ENCODE assay signal across 26 cellular contexts in the genomic region with DNA sequence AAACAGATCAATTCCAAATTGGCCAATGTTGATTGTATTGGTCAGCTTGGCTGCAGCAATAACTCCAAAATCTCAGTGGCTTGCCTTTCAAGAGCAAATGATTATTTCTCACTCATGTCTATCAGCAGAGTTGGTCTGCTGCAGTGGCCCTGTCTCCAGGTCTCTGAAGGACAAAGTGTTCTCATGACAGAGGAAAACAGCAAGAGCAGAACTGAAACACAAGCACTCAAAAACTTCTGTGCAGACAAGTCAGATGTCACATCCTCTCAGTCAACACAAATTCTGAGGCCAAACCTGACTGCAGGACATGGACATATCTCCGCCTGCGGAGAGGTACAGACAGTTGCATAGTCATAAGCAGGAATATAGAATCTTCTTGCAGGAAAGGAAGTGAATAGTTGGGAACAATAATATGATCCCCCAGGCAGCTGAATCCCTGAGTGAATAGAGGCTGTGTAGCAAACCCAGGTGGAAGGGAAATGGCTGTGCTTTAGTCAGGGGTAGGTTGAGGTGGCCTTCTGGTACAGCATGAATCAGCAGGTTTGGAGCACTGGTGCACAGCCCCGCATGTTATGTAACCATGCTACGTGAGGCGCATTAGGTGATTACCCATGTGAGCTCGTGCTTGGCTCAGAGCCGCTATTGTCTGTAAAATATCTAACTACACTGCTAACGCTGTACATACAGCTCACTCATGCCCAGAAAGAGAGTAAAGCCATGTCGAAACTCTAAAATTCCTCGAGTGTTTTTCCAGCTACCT. TPM values are rescaled to one million over a fixed set of nuclear protein-coding genes. Genes with fewer than 3 reads are reported as not detected.
DNase-seq lines count a peak whose midpoint lies in the region; ATAC-seq, FAIRE-seq and TF ChIP-seq lines count a peak whose summit lies in the region.
"Had no signal": no experiment of that assay in that cellular context is flagged by ENCODE, and none has a peak within 500 bp of the region (broad histone marks: within the 10 kb centered on the region; RNA-seq: fewer than 3 reads in every experiment).

No MANE protein-coding gene starts in this region.

- peak overlapping the region; percentile 23; the same call in 1 of the 2 replicates for H2AFZ ChIP-seq in K562 (ENCODE audit: low read depth, low read length)

- CTCF ChIA-PET in K562 (lab: Yijun Ruan, JAX; ENCODE audit: low intra/inter-chr PET ratio), result no interaction called here
- CTCF ChIA-PET in A673 (lab: Charles Lee), result no interaction called here

- no peak for TF ChIP-seq EP300 in K562 (IDR thresholded peaks at IDR 0.05; ENCODE audit: low read length)

- no peaks in the 10 kb centered on the region for H3K27me3 Mint-ChIP-seq in neural crest cell (ENCODE audit: low read depth)

- no peak for FAIRE-seq in K562 (lab: Jason Lieb, UNC)
- FAIRE-seq: colon, endometrium had no signal

- 4% methylated on average over 10 of the region's 10 CpGs for WGBS in K562 (ENCODE audit: insufficient coverage, low coverage, missing lambda C conversion rate)
- WGBS in heart right ventricle, 2 donors, result 69 to 71% methylated on average over 10 of the region's 10 CpGs

- H3K4me1 Mint-ChIP-seq in neural crest cell, result peaks cover 9% of the 10 kb centered on the region

- peak overlapping the region; percentile 75 for H3K27ac Mint-ChIP-seq in neural crest cell (ENCODE audit: unreplicated experiment)

- H3K4me1 ChIP-seq in K562 (replicated peaks in 1 of 2; ENCODE audit: control insufficient read depth in 2 of 2, insufficient read depth in 2 of 2, low read length in 2 of 2) (no peaks in the 10 kb centered on the region), heart right ventricle (peaks cover 0 to 18% (median 4%) of the 10 kb centered on the region in 9 donors), tibial artery (no peaks in the 10 kb centered on the region), A673 (ENCODE audit: insufficient read depth, low read length, poor library complexity, severe bottlenecking) (peaks cover 9% of the 10 kb centered on the region)
- H3K4me1 ChIP-seq: foreskin keratinocyte had no signal

- no peak overlapping the region for H3K9ac ChIP-seq in K562 (ENCODE audit: insufficient read depth in 1 of 2, low read depth in 2 of 2, low read length in 2 of 2)

- TF ChIP-seq CTCF in K562 (IDR thresholded peaks at IDR 0.05 in 2 of 3, conservative IDR thresholded peaks at IDR 0.05 in 1 of 3; ENCODE audit: insufficient read depth in 2 of 3, low read depth in 1 of 3, low read length in 3 of 3) (no peak), heart right ventricle (IDR thresholded peaks at IDR 0.05) (no peak), neural crest cell (conservative IDR thresholded peaks at IDR 0.05) (no peak), tibial artery (IDR thresholded peaks at IDR 0.05) (no peak), A673 (conservative IDR thresholded peaks at IDR 0.05; ENCODE audit: low read depth, low read length) (no peak)

- ATAC-seq in K562 (no peak), heart right ventricle (peak in 7 of 8 donors; percentile 72 to 89 (median 75)), GM21619 (IDR thresholded peaks at IDR 0.05; ENCODE audit: unreplicated experiment) (no peak)
- ATAC-seq: foreskin keratinocyte; stimulated activated naive CD8-positive, alpha-beta T cell treated with anti-CD3 and anti-CD28 coated beads, Interleukin-15, Interleukin-2, amounts not matched to agents 100 U/mL and 50 U/mL, for 24 hours had no signal

- H3K27me3 ChIP-seq in K562 (ENCODE audit: control insufficient read depth in 2 of 2, insufficient read depth in 2 of 2, low read length in 2 of 2) (peaks cover 0 to 23% of the 10 kb centered on the region in 2 experiments; a peak in 4 of 5 replicates), heart right ventricle (no peaks in the 10 kb centered on the region), tibial artery (no peaks in the 10 kb centered on the region), A673 (replicated peaks; ENCODE audit: insufficient read depth, low read depth, low read length, poor library complexity) (no peaks in the 10 kb centered on the region)
- H3K27me3 ChIP-seq: foreskin keratinocyte had no signal

- H3K36me3 Mint-ChIP-seq in neural crest cell (ENCODE audit: low read depth), result no peaks in the 10 kb centered on the region

- no peak overlapping the region for H3K4me2 ChIP-seq in K562 (ENCODE audit: insufficient read depth, low read length)

- intact Hi-C loops in K562 (cut with micrococcal nuclease) (no loop called here), heart right ventricle (cut with DNase I) (no loop called here), tibial artery (cut with DNase I; ENCODE audit: low total_unique reads) (no loop called here), A673 (cut with micrococcal nuclease; ENCODE audit: unreplicated experiment) (no loop called here)

- H3K4me3 ChIP-seq in K562 (no peak overlapping the region), heart right ventricle (no peak overlapping the region), tibial artery (no peak overlapping the region), A673 (ENCODE audit: low read depth, low read length, poor library complexity, severe bottlenecking) (no peak overlapping the region)

- no peaks in the 10 kb centered on the region for H3K79me2 ChIP-seq in K562 (ENCODE audit: control insufficient read depth, insufficient read depth, low read length)

- no peaks in the 10 kb centered on the region for H4K20me1 ChIP-seq in K562 (replicated peaks; ENCODE audit: control insufficient read depth, insufficient read depth, low read length)

- H3K9me1 ChIP-seq in K562 (ENCODE audit: control insufficient read depth, insufficient read depth, low read length), result no peaks in the 10 kb centered on the region

- H3K36me3 ChIP-seq in K562 (ENCODE audit: control insufficient read depth, insufficient read depth, low read length) (no peaks in the 10 kb centered on the region), heart right ventricle (no peaks in the 10 kb centered on the region), tibial artery (no peaks in the 10 kb centered on the region), A673 (ENCODE audit: insufficient read depth, low read length, poor library complexity, severe bottlenecking) (no peaks in the 10 kb centered on the region)

- POLR2A ChIA-PET in K562 (lab: Yijun Ruan, JAX) (no interaction called here), A673 (lab: Charles Lee; ENCODE audit: low non-redundant PET) (interaction anchor here (0.6 kb wide), 1 partner anchor 315 kb away, joined by 4 read pairs; no protein-coding TSS in a partner anchor)

- no peak for TF ChIP-seq RAD21 in K562 (CRISPR knock-in tag; conservative IDR thresholded peaks at IDR 0.05 in 1 of 2, IDR thresholded peaks at IDR 0.05 in 1 of 2)

- TF ChIP-seq POLR2A in K562 (conservative IDR thresholded peaks at IDR 0.05), result no peak

- no peak overlapping the region for H3K27ac ChIP-seq in K562 (ENCODE audit: extremely low read depth, low read depth, low read length)
- peak overlapping the region in 7 of 10 donors; percentile 42 to 64 (median 53) for H3K27ac ChIP-seq in heart right ventricle
- no peak overlapping the region for H3K27ac ChIP-seq in tibial artery
- H3K27ac ChIP-seq in A673 (ENCODE audit: low read depth, low read length, poor library complexity, severe bottlenecking), result no peak overlapping the region
- H3K27ac ChIP-seq: C4-2B, foreskin keratinocyte had no signal

- in situ Hi-C loops in Caki2 (cut with HindIII; ENCODE audit: low pct_unique_long_range_greater_than_20kb, low sequenced_read_pairs), result no loop called here
- in situ Hi-C loops in K562 (cut with MboI), result no loop called here

- no peaks in the 10 kb centered on the region for H3K9me3 ChIP-seq in K562 (replicated peaks; ENCODE audit: control insufficient read depth, insufficient read depth, low read depth, low read length)
- no peaks in the 10 kb centered on the region for H3K9me3 ChIP-seq in heart right ventricle
- no peaks in the 10 kb centered on the region for H3K9me3 ChIP-seq in tibial artery
- H3K9me3 ChIP-seq in A673 (ENCODE audit: low read depth, low read length, poor library complexity, severe bottlenecking), result no peaks in the 10 kb centered on the region

- DNase-seq in Caki2 (ENCODE audit: low read depth) (peak; percentile 64), K562 (ENCODE audit: extremely low read depth in 1 of 4, low spot score in 3 of 4) (peak in 1 of 4 experiments; percentile 8), heart right ventricle (peak; percentile 29 to 70), neural crest cell (ENCODE audit: low read depth, low spot score) (no peak), NOMO-1 (lab: John Stamatoyannopoulos, UW; ENCODE audit: unreplicated experiment in 2 of 2) (no peak), tibial artery (no peak), A673 (ENCODE audit: low spot score) (no peak)
- DNase-seq: activated CD4-positive, alpha-beta T cell treated with anti-CD3 and anti-CD28 coated beads, Interleukin-2, amount 50 U/mL, for 4 hours; activated naive CD4-positive, alpha-beta T cell treated with Interleukin-2 at 50 U/mL for 16 hours; activated T-cell treated with anti-CD3 and anti-CD28 coated beads, Interleukin-2, amount 50 U/mL, for 1 hour; foreskin keratinocyte; H7; NCI-H1417 treated with DMSO at 0.1 percent for 48 hours; NCI-H2171 treated with DMSO at 0.1 percent for 48 hours; NCI-H69; SIG-M5; stimulated activated naive CD8-positive, alpha-beta T cell treated with anti-CD3 and anti-CD28 coated beads, Interleukin-15, Interleukin-2, amounts not matched to agents 100 U/mL and 50 U/mL, for 24 hours had no signal

- peaks cover 3% of the 10 kb centered on the region for H3K9me3 Mint-ChIP-seq in neural crest cell

- no peak overlapping the region for H3K4me3 Mint-ChIP-seq in neural crest cell

- BruUV-seq in K562 (replicated peaks; lab: Mats Ljungman, UMichigan) (no TSS peak), A673 (replicated peaks; lab: Mats Ljungman, UMichigan) (no TSS peak)

RNA-seq across cellular contexts. Expression of a gene that starts 17.1 kb away (rescaled TPM):
- total RNA-seq in Caki2 (2014; rRNA removed; shearing (Covaris generic); ENCODE audit: low replicate concordance), result not detected in 2 replicates
- total RNA-seq in K562 (2011; cell fraction: chromatin; rRNA removed; ENCODE audit: low replicate concordance), result not detected in 2 replicates
- not detected in 2 replicates for total RNA-seq in K562 (2011; cell fraction: nucleolus; rRNA removed)
- total RNA-seq in K562 (2011; cell fraction: nucleoplasm; rRNA removed), result not detected in 2 replicates
- total RNA-seq in K562 (2014; rRNA removed) (not detected in 2 replicates), K562 (2014; rRNA removed; fragmentation: Illumina TruSeq; extraction: Trizol) (not detected in 2 replicates), K562 (2015; rRNA removed; fragmentation: Illumina TruSeq; extraction: Trizol) (not detected in 2 replicates), K562 (2021) (not detected in 2 replicates), heart right ventricle (1 to 10 TPM in 6 of 10 donors, not detected in 4; 1.2 to 3.6 (median 2.7) TPM), neural crest cell (not detected in 2 replicates), A673 (2021) (not detected in 2 replicates)
- polyA plus RNA-seq in K562 (2011; rRNA removed) (not detected in 2 replicates), K562 (2014; fragmentation: Illumina TruSeq; extraction: Trizol) (not detected in 2 replicates), K562 (2014; fragmentation: Nextera tagmentation; extraction: Ambion mirVana) (not detected), K562 (2014; rRNA removed) (not detected in 2 replicates), heart right ventricle (not detected)
- polyA plus RNA-seq in K562 (2011; cell fraction: cytosol; rRNA removed), result not detected in 2 replicates
- not detected in 2 replicates for polyA plus RNA-seq in K562 (2011; cell fraction: nucleus; rRNA removed)
- not detected in 2 replicates for polyA plus RNA-seq in K562 (2012)
- not detected in 2 replicates for polyA minus RNA-seq in K562 (2011; rRNA and poly(A)+ RNA removed)
- not detected in 2 replicates for polyA minus RNA-seq in K562 (2011; cell fraction: cytosol; rRNA and poly(A)+ RNA removed)
- not detected in 2 replicates for polyA minus RNA-seq in K562 (2011; cell fraction: nucleus; rRNA and poly(A)+ RNA removed)
- total RNA-seq: foreskin keratinocyte; G401; H7; liver; omental fat pad; T-helper 1 cell treated with Interleukin-12 subunit alpha and Interleukin-12 subunit beta and Interleukin-4 antibody, amounts not matched to agents 30 ng/mL and 1 ng/mL, for 36 hours; urinary bladder had no signal
- polyA plus RNA-seq: foreskin keratinocyte, liver, urinary bladder had no signal

Comparison
In these comparisons a context has a peak if more than half of its experiments do, and no peak if none do; other contexts are left out.
1. DNase-seq: peak in Caki2 (single experiment) and heart right ventricle (2 of 2); none in neural crest cell (single experiment), NOMO-1 (0 of 2), tibial artery (0 of 2) and A673 (single experiment).
2. ATAC-seq: peak in heart right ventricle (7 of 8); none in K562 (single experiment) and GM21619 (single experiment).
3. H3K27ac ChIP-seq: peak in heart right ventricle (7 of 10); none in K562 (single experiment), tibial artery (0 of 2) and A673 (single experiment).